ENCODE assay signal across 12 cellular contexts in genomic region chr1:59595774-59596173, GRCh38.
DNase-seq lines count a peak whose midpoint lies in the region; ATAC-seq and TF ChIP-seq lines count a peak whose summit lies in the region.
"Had no signal": no experiment of that assay in that cellular context is flagged by ENCODE, and none has a peak within 500 bp of the region (broad histone marks: within the 10 kb centered on the region; RNA-seq: fewer than 3 reads in every experiment).

No MANE protein-coding gene starts in this region.

- no peak overlapping the region for H3K27ac ChIP-seq in HEK293 (ENCODE audit: extremely low read depth, low read depth, low read length)
- peak overlapping the region in 1 of 2 experiments; percentile 59; a peak in 2 of 4 replicates for H3K27ac ChIP-seq in SK-N-SH (ENCODE audit: low read depth in 2 of 2, low read length in 1 of 2)
- H3K27ac ChIP-seq in stomach: peak overlapping the region in 4 of 5 donors; percentile 33 to 75 (median 66)
- H3K27ac ChIP-seq in substantia nigra (ENCODE audit: low read depth, low read length, poor library complexity, severe bottlenecking): no peak overlapping the region

- no peak for TF ChIP-seq CTCF in HEK293 (tag by site-specific recombination; IDR thresholded peaks at IDR 0.05)
- no peak for TF ChIP-seq CTCF in SK-N-SH (IDR thresholded peaks at IDR 0.05)
- no peak for TF ChIP-seq CTCF in stomach (IDR thresholded peaks at IDR 0.05)

- intact Hi-C loops in stomach (cut with DNase I; ENCODE audit: low total_unique reads): no loop called here

- 26% methylated on average over 3 of the region's 3 CpGs for WGBS in SK-N-SH (ENCODE audit: low lambda C conversion rate)
- WGBS in stomach, 5 donors: 18 to 35% (median 20%) methylated on average over 3 of the region's 3 CpGs

- H3K9me3 ChIP-seq in HEK293 (ENCODE audit: control insufficient read depth, insufficient read depth, low read depth, low read length) (no peaks in the 10 kb centered on the region), SK-N-SH (no peaks in the 10 kb centered on the region), stomach (no peaks in the 10 kb centered on the region)
- H3K9me3 ChIP-seq: ovary had no signal

- H3K4me2 ChIP-seq in SK-N-SH: peak overlapping the region; percentile 64

- H3K79me2 ChIP-seq in SK-N-SH (ENCODE audit: insufficient read depth): no peaks in the 10 kb centered on the region

- no peak for ATAC-seq in GM19455 (IDR thresholded peaks at IDR 0.05; ENCODE audit: unreplicated experiment)
- ATAC-seq: activated T-cell treated with anti-CD3 and anti-CD28 coated beads, Interleukin-2, amount 50 U/mL, for 72 hours; T-helper 17 cell had no signal

- H3F3A ChIP-seq in SK-N-SH (replicated peaks; ENCODE audit: insufficient read depth): peaks cover 8% of the 10 kb centered on the region

- CTCF ChIA-PET in HEK293 (lab: Yijun Ruan, JAX): interaction anchor here (0.6 kb wide), 1 partner anchor 24 kb away, joined by 3 read pairs; no protein-coding TSS in a partner anchor
- CTCF ChIA-PET in SK-N-SH (lab: Yijun Ruan, JAX): no interaction called here

- no peaks in the 10 kb centered on the region for H3K9me2 ChIP-seq in SK-N-SH

- POLR2A ChIA-PET in HEK293 (lab: Yijun Ruan, JAX) (no interaction called here), SK-N-SH (lab: Yijun Ruan, JAX) (no interaction called here)

- no peaks in the 10 kb centered on the region for H3K36me3 ChIP-seq in HEK293 (ENCODE audit: control insufficient read depth in 2 of 2, insufficient read depth in 1 of 2, low read length in 2 of 2)
- no peaks in the 10 kb centered on the region for H3K36me3 ChIP-seq in SK-N-SH (replicated peaks in 1 of 2; ENCODE audit: control insufficient read depth in 1 of 2, insufficient read depth in 2 of 2, low read length in 1 of 2)
- H3K36me3 ChIP-seq in stomach: no peaks in the 10 kb centered on the region
- H3K36me3 ChIP-seq: ovary had no signal

- TF ChIP-seq EP300 in SK-N-SH (IDR thresholded peaks at IDR 0.05; ENCODE audit: borderline replicate concordance in 1 of 2, low read depth in 1 of 2, low read length in 1 of 2) (no peak), stomach (IDR thresholded peaks at IDR 0.05) (no peak)

- H3K4me1 ChIP-seq in HEK293 (ENCODE audit: control insufficient read depth, insufficient read depth, low read length) (peaks cover 9% of the 10 kb centered on the region; the same call in 1 of the 2 replicates), SK-N-SH (ENCODE audit: control insufficient read depth in 1 of 2, insufficient read depth in 2 of 2, low read depth in 1 of 2, low read length in 1 of 2) (peaks cover 3 to 12% of the 10 kb centered on the region in 2 experiments; a peak in 2 of 4 replicates), stomach (peaks cover 7 to 47% (median 34%) of the 10 kb centered on the region in 4 donors)

- DNase-seq in SK-N-SH (no peak), fibroblast of the conjunctiva (ENCODE audit: low read depth) (peak; percentile 72), stomach (no peak), mesenteric fat pad (ENCODE audit: low spot score) (no peak), NCI-H1436 (lab: John Stamatoyannopoulos, UW) (no peak), substantia nigra (lab: John Stamatoyannopoulos, UW) (no peak)
- DNase-seq: activated T-cell treated with anti-CD3 and anti-CD28 coated beads, Interleukin-2, amount 50 U/mL, for 72 hours; NCI-H526 treated with DMSO at 0.1 percent for 48 hours; T-helper 17 cell had no signal

- no peak for TF ChIP-seq RAD21 in SK-N-SH (IDR thresholded peaks at IDR 0.05; ENCODE audit: low read length)

- H4K20me1 ChIP-seq in SK-N-SH (ENCODE audit: insufficient read depth): no peaks in the 10 kb centered on the region

- H3K27me3 ChIP-seq in SK-N-SH (ENCODE audit: insufficient read depth) (no peaks in the 10 kb centered on the region), stomach (no peaks in the 10 kb centered on the region)
- H3K27me3 ChIP-seq: ovary had no signal

- H3K4me3 ChIP-seq in HEK293 (ENCODE audit: low read depth, low read length) (no peak overlapping the region), SK-N-SH (ENCODE audit: low read depth in 2 of 2, low read length in 1 of 2) (no peak overlapping the region), stomach (no peak overlapping the region)
- H3K4me3 ChIP-seq: ovary had no signal

- no peak for TF ChIP-seq POLR2A in stomach (IDR thresholded peaks at IDR 0.05)

- peak overlapping the region; percentile 78 for H2AFZ ChIP-seq in SK-N-SH (ENCODE audit: low read depth)

- H3K9ac ChIP-seq in SK-N-SH: peak overlapping the region; percentile 7; the same call in 1 of the 2 replicates

TF ChIP-seq in HEK293, 187 proteins besides CTCF, POLR2A, EP300 and RAD21:
- 0 out of 2 replicates have a peak, but pooled peaks have one; percentile 21 for TF ChIP-seq ZSCAN16 (tag by site-specific recombination; IDR thresholded peaks at IDR 0.05)
- TF ChIP-seq ZNF292 (tag by site-specific recombination; IDR thresholded peaks at IDR 0.05; ENCODE audit: borderline replicate concordance, low read depth): no peak
- no peak for TF ChIP-seq ZNF138 (tag by site-specific recombination; IDR thresholded peaks at IDR 0.05; ENCODE audit: borderline replicate concordance)

TF ChIP-seq in SK-N-SH, 30 proteins besides CTCF, POLR2A, EP300 and RAD21:
- TF ChIP-seq TCF12 (IDR thresholded peaks at IDR 0.05) (peak; percentile 32), NRF1 (IDR thresholded peaks at IDR 0.05; ENCODE audit: low read depth, low read length) (no peak)
TF ChIP-seq in SK-N-SH: peak in this region for 1.

Comparison
In these comparisons a context has a peak if more than half of its experiments do, and no peak if none do; other contexts are left out.
1. H3K27ac ChIP-seq: peak in stomach (4 of 5); none in HEK293 (single experiment) and substantia nigra (single experiment).